Comparison of ENCODE assay signal across 1 cellular context in genomic region chr14:72715215-72715909, GRCh38.
TF ChIP-seq lines count a peak whose summit lies in the region.

No MANE protein-coding gene starts in this region.

TF ChIP-seq in GM12878, 131 proteins besides CTCF, POLR2A, EP300 and RAD21 (continued from another document):
- TF ChIP-seq REST (IDR thresholded peaks at IDR 0.05; ENCODE audit: low read depth, low read length) = no peak
- TF ChIP-seq MEF2A (IDR thresholded peaks at IDR 0.05; ENCODE audit: insufficient read depth, low read depth, low read length) = peak; percentile 60; the same call in 1 of the 2 replicates
- TF ChIP-seq SKIL (IDR thresholded peaks at IDR 0.05; ENCODE audit: low read depth, poor library complexity, severe bottlenecking) = no peak
- peak; percentile 20; the same call in 1 of the 2 replicates for TF ChIP-seq LARP7 (IDR thresholded peaks at IDR 0.05)
- TF ChIP-seq NBN (IDR thresholded peaks at IDR 0.05) = peak; percentile 46; the same call in 1 of the 2 replicates
- TF ChIP-seq EED (IDR thresholded peaks at IDR 0.05; ENCODE audit: low read depth) = peak; percentile 57; the same call in 1 of the 2 replicates
- TF ChIP-seq EZH2 (IDR thresholded peaks at IDR 0.05; ENCODE audit: borderline replicate concordance, control insufficient read depth, low read depth, low read length) = no peak
- TF ChIP-seq NR2F1 (conservative IDR thresholded peaks at IDR 0.05) = peak; percentile 71
- no peak for TF ChIP-seq SMAD5 (IDR thresholded peaks at IDR 0.05; ENCODE audit: low read depth)
- TF ChIP-seq ZNF687 (IDR thresholded peaks at IDR 0.05) = peak; percentile 49; the same call in 1 of the 2 replicates
- peak; percentile 70 to 86; a peak in 3 of 4 replicates for TF ChIP-seq BHLHE40 (IDR thresholded peaks at IDR 0.05; ENCODE audit: borderline replicate concordance in 1 of 2, low read depth in 2 of 2, low read length in 1 of 2)
- peak; percentile 70 for TF ChIP-seq GATAD2B (conservative IDR thresholded peaks at IDR 0.05; ENCODE audit: low read depth)
- TF ChIP-seq ZBTB4 (CRISPR knock-in tag; IDR thresholded peaks at IDR 0.05) = no peak
- peak; percentile 60; the same call in 1 of the 2 replicates for TF ChIP-seq MTA2 (IDR thresholded peaks at IDR 0.05; ENCODE audit: low read depth)
- TF ChIP-seq IKZF2 (IDR thresholded peaks at IDR 0.05) = peak; percentile 70 to 77; a peak in 3 of 4 replicates
- peak; percentile 82 for TF ChIP-seq IKZF1 (conservative IDR thresholded peaks at IDR 0.05)
- TF ChIP-seq RELB (IDR thresholded peaks at IDR 0.05; ENCODE audit: low read depth) = peak; percentile 57; the same call in 1 of the 2 replicates
- TF ChIP-seq DPF2 (IDR thresholded peaks at IDR 0.05) = peak; percentile 68
- TF ChIP-seq EGR1 (IDR thresholded peaks at IDR 0.05; ENCODE audit: borderline replicate concordance in 1 of 2, low read depth in 2 of 2, low read length in 2 of 2) = 0 out of 3 replicates have a peak, but pooled peaks of 1 of the 2 experiments have one; percentile 36
- no peak for TF ChIP-seq CHD4 (IDR thresholded peaks at IDR 0.05)
- peak; percentile 47; the same call in 1 of the 2 replicates for TF ChIP-seq ATF7 (IDR thresholded peaks at IDR 0.05; ENCODE audit: low read depth)
- peak; percentile 37; the same call in 1 of the 2 replicates for TF ChIP-seq HDGF (IDR thresholded peaks at IDR 0.05)
- TF ChIP-seq SMARCA5 (IDR thresholded peaks at IDR 0.05) = peak; percentile 50
TF ChIP-seq in GM12878: peak in this region for 21.
